In the genomic region with DNA sequence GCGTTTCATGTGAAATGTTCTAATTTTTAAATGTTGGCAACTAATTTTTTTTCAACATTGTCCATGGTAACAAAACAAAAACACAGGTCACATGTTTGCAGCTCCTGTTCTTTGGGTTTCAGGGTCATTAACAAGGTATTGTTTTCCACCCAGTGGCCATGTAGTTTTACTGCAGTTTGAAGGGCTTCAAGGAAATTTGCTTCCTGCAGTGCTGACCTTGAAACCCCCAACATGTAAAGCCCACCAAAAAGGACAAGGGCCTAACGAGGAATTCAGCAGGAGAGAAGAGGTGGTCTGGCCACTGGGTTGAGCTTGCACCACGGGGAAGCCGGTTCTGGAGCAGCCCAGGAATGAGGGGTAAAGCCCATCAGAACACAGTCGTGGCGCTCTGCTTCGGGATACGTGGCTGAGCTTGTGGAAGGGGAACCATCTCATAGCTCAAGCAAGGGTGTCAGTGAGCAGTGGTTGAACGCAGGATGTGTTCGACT, we compare ENCODE assay signal across 8 cellular contexts. TPM values are rescaled to one million over a fixed set of nuclear protein-coding genes. Genes with fewer than 3 reads are reported as not detected.
DNase-seq lines count a peak whose midpoint lies in the region; FAIRE-seq and TF ChIP-seq lines count a peak whose summit lies in the region.

No MANE protein-coding gene starts in this region.

- no peaks in the 10 kb centered on the region for H3K79me2 ChIP-seq in mammary epithelial cell (ENCODE audit: insufficient read depth, low read length)

- H3K27me3 ChIP-seq in mammary epithelial cell (ENCODE audit: insufficient read depth, low read length) = no peaks in the 10 kb centered on the region
- H3K27me3 ChIP-seq in liver (ENCODE audit: control insufficient read depth in 4 of 4, insufficient read depth in 4 of 4, low read length in 3 of 4) = no peaks in the 10 kb centered on the region

- TF ChIP-seq CTCF in mammary epithelial cell (conservative IDR thresholded peaks at IDR 0.05 in 1 of 2, IDR thresholded peaks at IDR 0.05 in 1 of 2; ENCODE audit: extremely low read depth in 1 of 2, insufficient read depth in 1 of 2, low read depth in 1 of 2, low read length in 2 of 2) (peak; percentile 42 to 53), liver (IDR thresholded peaks at IDR 0.05; ENCODE audit: low read depth, low read length, missing input control) (peak; percentile 59)

- H3K9ac ChIP-seq in mammary epithelial cell (ENCODE audit: insufficient read depth, low read length) = peak overlapping the region; percentile 15
- no peak overlapping the region for H3K9ac ChIP-seq in liver (ENCODE audit: low read depth in 1 of 2, low read length in 2 of 2)

- no peaks in the 10 kb centered on the region for H3K4me1 ChIP-seq in mammary epithelial cell (ENCODE audit: insufficient read depth, low read length)
- peaks cover 0 to 6% (median 0%) of the 10 kb centered on the region in 4 donors for H3K4me1 ChIP-seq in liver (ENCODE audit: control insufficient read depth in 4 of 4, insufficient read depth in 4 of 4, low read length in 3 of 4)

- H3K9me3 ChIP-seq in mammary epithelial cell (replicated peaks; ENCODE audit: insufficient read depth, low read length) = no peaks in the 10 kb centered on the region
- no peaks in the 10 kb centered on the region for H3K9me3 ChIP-seq in liver (ENCODE audit: control insufficient read depth in 4 of 4, low read length in 3 of 4)

- BruUV-seq in mammary epithelial cell (replicated peaks; lab: Mats Ljungman, UMichigan) = no TSS peak

- 75% methylated on average over 10 of the region's 10 CpGs for WGBS in mammary epithelial cell (ENCODE audit: low coverage, missing lambda C conversion rate)
- 78% methylated on average over 10 of the region's 10 CpGs for WGBS in liver

- H3K4me3 ChIP-seq in mammary epithelial cell (replicated peaks in 1 of 3; ENCODE audit: insufficient read depth in 1 of 3, low read depth in 2 of 3, low read length in 3 of 3) (no peak overlapping the region), liver (ENCODE audit: low read depth in 1 of 3, low read length in 3 of 3) (no peak overlapping the region)

- CTCF ChIA-PET in mammary epithelial cell (lab: Charles Lee; ENCODE audit: low non-redundant PET) = no interaction called here

- no peak overlapping the region for H2AFZ ChIP-seq in mammary epithelial cell (ENCODE audit: low read depth, low read length)

- intact Hi-C loops in mammary epithelial cell (cut with micrococcal nuclease) = loop anchor here (1.0 kb wide), 1 partner anchor 186 kb away; no protein-coding TSS in a partner anchor

- H4K20me1 ChIP-seq in mammary epithelial cell (ENCODE audit: insufficient read depth, low read length) = no peaks in the 10 kb centered on the region

- DNase-seq in A172 (ENCODE audit: low spot score) (peak; percentile 29), GM18507 (ENCODE audit: extremely low spot score, insufficient read length, low read depth) (no peak), Kasumi-1 (lab: John Stamatoyannopoulos, UW) (peak; percentile 46 to 49), mammary epithelial cell (peak; percentile 37), KG1 (lab: John Stamatoyannopoulos, UW) (no peak), cortex of kidney (lab: John Stamatoyannopoulos, UW) (no peak)
- DNase-seq in stimulated activated CD4-positive, alpha-beta T cell treated with anti-CD3 and anti-CD28 coated beads, Interleukin-2, amount 100 ng/mL, for 48 hours = no peak

- no peaks in the 10 kb centered on the region for H3K36me3 ChIP-seq in mammary epithelial cell (ENCODE audit: insufficient read depth, low read length)
- H3K36me3 ChIP-seq in liver (ENCODE audit: control insufficient read depth in 4 of 4, insufficient read depth in 3 of 4, low read depth in 1 of 4, low read length in 3 of 4) = no peaks in the 10 kb centered on the region

- dilution Hi-C loops in mammary epithelial cell (cut with HindIII; ENCODE audit: low sequenced_read_pairs) = no loop called here

- H3K27ac ChIP-seq in mammary epithelial cell (ENCODE audit: insufficient read depth, low read depth, low read length) (peak overlapping the region; percentile 20), liver (ENCODE audit: low read depth in 1 of 2, low read length in 2 of 2) (no peak overlapping the region)

- peak; percentile 79 to 80 for TF ChIP-seq RAD21 in liver (IDR thresholded peaks at IDR 0.05)

- H3K4me2 ChIP-seq in mammary epithelial cell (ENCODE audit: insufficient read depth, low read depth, low read length) = no peak overlapping the region

- in situ Hi-C loops in mammary epithelial cell (cut with MboI; ENCODE audit: low sequenced_read_pairs in 2 of 2) = loop anchor here (25.0 kb wide), 1 partner anchor 517 kb away; no protein-coding TSS in a partner anchor

- peak; percentile 68 for FAIRE-seq in GM18507 (lab: Jason Lieb, UNC)

TF ChIP-seq in liver, 16 proteins besides CTCF, POLR2A, EP300 and RAD21:
- TF ChIP-seq NR2F2 (IDR thresholded peaks at IDR 0.05) (no peak), JUND (IDR thresholded peaks at IDR 0.05) (no peak), FOXA2 (IDR thresholded peaks at IDR 0.05) (no peak), GABPA (IDR thresholded peaks at IDR 0.05 in 1 of 2, conservative IDR thresholded peaks at IDR 0.05 in 1 of 2) (no peak), RXRA (IDR thresholded peaks at IDR 0.05) (peak in 1 of 2 donors; percentile 5)
- TF ChIP-seq, protein P1, sequence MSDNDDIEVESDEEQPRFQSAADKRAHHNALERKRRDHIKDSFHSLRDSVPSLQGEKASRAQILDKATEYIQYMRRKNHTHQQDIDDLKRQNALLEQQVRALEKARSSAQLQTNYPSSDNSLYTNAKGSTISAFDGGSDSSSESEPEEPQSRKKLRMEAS (IDR thresholded peaks at IDR 0.05) = no peak
- TF ChIP-seq, protein P2, sequence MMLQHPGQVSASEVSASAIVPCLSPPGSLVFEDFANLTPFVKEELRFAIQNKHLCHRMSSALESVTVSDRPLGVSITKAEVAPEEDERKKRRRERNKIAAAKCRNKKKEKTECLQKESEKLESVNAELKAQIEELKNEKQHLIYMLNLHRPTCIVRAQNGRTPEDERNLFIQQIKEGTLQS (IDR thresholded peaks at IDR 0.05) = no peak
- TF ChIP-seq, protein P3, sequence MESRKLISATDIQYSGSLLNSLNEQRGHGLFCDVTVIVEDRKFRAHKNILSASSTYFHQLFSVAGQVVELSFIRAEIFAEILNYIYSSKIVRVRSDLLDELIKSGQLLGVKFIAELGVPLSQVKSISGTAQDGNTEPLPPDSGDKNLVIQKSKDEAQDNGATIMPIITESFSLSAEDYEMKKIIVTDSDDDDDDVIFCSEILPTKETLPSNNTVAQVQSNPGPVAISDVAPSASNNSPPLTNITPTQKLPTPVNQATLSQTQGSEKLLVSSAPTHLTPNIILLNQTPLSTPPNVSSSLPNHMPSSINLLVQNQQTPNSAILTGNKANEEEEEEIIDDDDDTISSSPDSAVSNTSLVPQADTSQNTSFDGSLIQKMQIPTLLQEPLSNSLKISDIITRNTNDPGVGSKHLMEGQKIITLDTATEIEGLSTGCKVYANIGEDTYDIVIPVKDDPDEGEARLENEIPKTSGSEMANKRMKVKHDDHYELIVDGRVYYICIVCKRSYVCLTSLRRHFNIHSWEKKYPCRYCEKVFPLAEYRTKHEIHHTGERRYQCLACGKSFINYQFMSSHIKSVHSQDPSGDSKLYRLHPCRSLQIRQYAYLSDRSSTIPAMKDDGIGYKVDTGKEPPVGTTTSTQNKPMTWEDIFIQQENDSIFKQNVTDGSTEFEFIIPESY (IDR thresholded peaks at IDR 0.05) = no peak

RNA-seq across cellular contexts. Expression of a gene that starts 13.9 kb away (rescaled TPM):
- total RNA-seq in A172 (2014; rRNA removed; shearing (Covaris generic)) = not detected in 2 replicates
- total RNA-seq in mammary epithelial cell (under 1 TPM; 0.28 to 0.33 TPM), liver (under 1 TPM; 0.59 to 0.65 TPM)
- polyA plus RNA-seq in mammary epithelial cell (0.06 TPM), liver (under 1 TPM; 0.08 to 0.32 TPM)
- polyA minus RNA-seq in mammary epithelial cell = not detected

Comparison
In these comparisons a context has a peak if more than half of its experiments do, and no peak if none do; other contexts are left out.
1. DNase-seq: peak in A172 (single experiment), Kasumi-1 (2 of 2) and mammary epithelial cell (single experiment); none in GM18507 (single experiment), stimulated activated CD4-positive, alpha-beta T cell treated with anti-CD3 and anti-CD28 coated beads, Interleukin-2, amount 100 ng/mL, for 48 hours (0 of 2), KG1 (single experiment) and cortex of kidney (single experiment).